Comparison of ENCODE assay signal across 25 cellular contexts in genomic region chr18:63000839-63001238, GRCh38.
"Had no signal": no experiment of that assay in that cellular context is flagged by ENCODE, and none has a peak within 500 bp of the region (broad histone marks: within the 10 kb centered on the region; RNA-seq: fewer than 3 reads in every experiment).

No MANE protein-coding gene starts in this region.

- H3K36me3 ChIP-seq: ascending aorta had no signal

- H3K27ac Mint-ChIP-seq: activated CD4-positive, alpha-beta memory T cell treated with anti-CD3 and anti-CD28 coated beads for 36 hours; activated CD4-positive, alpha-beta T cell treated with anti-CD3 and anti-CD28 coated beads, Interleukin-2, amount 10 ng/mL, durations not matched to agents 7 days and 5 days; T-cell had no signal

- ATAC-seq: body of pancreas, Panc1, Right ventricle myocardium inferior, T-cell had no signal

- H3K4me3 Mint-ChIP-seq: activated CD4-positive, alpha-beta memory T cell treated with anti-CD3 and anti-CD28 coated beads for 36 hours; activated CD4-positive, alpha-beta T cell treated with anti-CD3 and anti-CD28 coated beads, Interleukin-2, amount 10 ng/mL, durations not matched to agents 7 days and 5 days; central memory CD8-positive, alpha-beta T cell; T-cell had no signal

- H3K4me1 Mint-ChIP-seq: activated CD4-positive, alpha-beta T cell treated with anti-CD3 and anti-CD28 coated beads, Interleukin-2, amount 10 ng/mL, durations not matched to agents 7 days and 5 days; central memory CD8-positive, alpha-beta T cell; T-cell had no signal

- DNase-seq: activated CD4-positive, alpha-beta memory T cell treated with anti-CD3 and anti-CD28 coated beads for 36 hours; activated CD4-positive, alpha-beta T cell treated with anti-CD3 and anti-CD28 coated beads, Interleukin-2, amount 10 ng/mL, durations not matched to agents 7 days and 5 days; activated CD4-positive, CD25-positive, alpha-beta regulatory T cell; activated CD8-positive, alpha-beta memory T cell treated with anti-CD3 and anti-CD28 coated beads for 24 hours; activated naive CD4-positive, alpha-beta T cell treated with anti-CD3 and anti-CD28 coated beads, Interleukin-2, amount 50 U/mL, for 16 hours; amniotic stem cell; body of pancreas; Kasumi-1; NCI-H1105 treated with DMSO at 0.1 percent for 48 hours; NCI-H1436 treated with DMSO at 0.1 percent for 48 hours; NCI-H187; NCI-H2081; NCI-H510A treated with DMSO at 0.1 percent for 48 hours; NCI-H69; NK-92 treated with Interleukin-12 subunit alpha and Interleukin-12 subunit beta, amount 100 ng/mL, for 24 hours; OCI-M1; RPMI8226; T-cell; T-helper 2 cell; T1000 had no signal

- H3K4me3 ChIP-seq: ascending aorta, body of pancreas, SK-N-MC had no signal

- H3K4me1 ChIP-seq: ascending aorta had no signal

- H3K36me3 Mint-ChIP-seq: activated CD4-positive, alpha-beta memory T cell treated with anti-CD3 and anti-CD28 coated beads for 36 hours; T-cell had no signal

- H3K9me3 ChIP-seq: ascending aorta, body of pancreas had no signal

- H3K27ac ChIP-seq: ascending aorta, body of pancreas, SK-N-MC had no signal

- H3K9me3 Mint-ChIP-seq: activated CD4-positive, alpha-beta memory T cell treated with anti-CD3 and anti-CD28 coated beads for 36 hours; activated CD4-positive, alpha-beta T cell treated with anti-CD3 and anti-CD28 coated beads, Interleukin-2, amount 10 ng/mL, durations not matched to agents 7 days and 5 days; central memory CD8-positive, alpha-beta T cell; T-cell had no signal

- H3K27me3 ChIP-seq: ascending aorta, body of pancreas had no signal
